9 cellular contexts compared by ENCODE assay signal in the genomic region with DNA sequence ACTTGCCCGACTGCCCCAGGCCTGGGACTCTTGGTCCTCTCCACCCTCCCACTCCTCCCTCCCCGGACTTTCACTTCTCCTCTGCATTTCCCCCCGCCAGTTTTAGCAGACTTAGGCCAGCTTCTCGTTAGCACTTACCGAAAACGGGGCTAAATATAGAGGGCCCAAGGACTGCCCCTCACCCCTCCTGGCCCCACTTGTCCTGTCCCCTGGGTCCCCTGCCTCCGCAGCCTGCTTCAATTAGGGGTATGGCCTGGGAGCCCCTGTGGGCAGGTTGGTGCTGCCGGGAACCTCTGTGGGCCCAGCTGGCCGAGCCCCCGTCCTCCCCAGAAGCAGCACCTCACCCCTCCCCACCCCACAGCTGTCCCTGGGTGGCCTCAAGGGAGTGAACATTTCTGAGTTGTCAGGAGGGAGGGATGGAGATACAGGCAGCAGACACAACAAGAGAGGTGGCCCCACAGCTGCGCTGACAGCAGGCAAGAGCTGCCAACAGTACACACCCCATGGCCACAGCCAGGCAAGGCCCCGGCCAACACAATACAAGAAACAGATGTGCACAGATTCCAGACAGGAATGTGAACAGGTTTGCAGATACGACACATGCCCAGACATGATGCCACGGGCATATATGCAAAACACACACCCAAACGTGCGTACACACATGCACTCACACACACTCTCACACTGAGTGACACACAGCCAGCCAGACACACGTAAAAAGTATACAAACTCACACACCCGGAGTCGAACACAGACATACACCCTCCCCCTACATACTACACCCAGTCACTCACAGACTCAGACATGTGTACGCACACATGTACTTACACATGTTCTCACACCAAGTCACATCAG. TPM values are rescaled to one million over a fixed set of nuclear protein-coding genes. Genes with fewer than 3 reads are reported as not detected.
DNase-seq lines count a peak whose midpoint lies in the region; ATAC-seq and TF ChIP-seq lines count a peak whose summit lies in the region.
"Had no signal": no experiment of that assay in that cellular context is flagged by ENCODE, and none has a peak within 500 bp of the region (broad histone marks: within the 10 kb centered on the region; RNA-seq: fewer than 3 reads in every experiment).

No MANE protein-coding gene starts in this region.

- peaks cover 43% of the 10 kb centered on the region for H3K4me1 Mint-ChIP-seq in brain
- H3K4me1 Mint-ChIP-seq in natural killer cell treated with Interleukin-12 subunit alpha and Interleukin-12 subunit beta and Interleukin-15 and Interleukin-18, amount 100 ng/mL, for 72 hours (ENCODE audit: low read depth in 2 of 2) = peaks cover 55 to 67% of the 10 kb centered on the region in 2 donors
- peaks cover 18% of the 10 kb centered on the region for H3K4me1 Mint-ChIP-seq in neural progenitor cell

- H3K4me2 ChIP-seq in DOHH2 (ENCODE audit: low read length) = peak overlapping the region; percentile 87
- H3K4me2 ChIP-seq in neural progenitor cell = no peak overlapping the region

- H3K4me1 ChIP-seq in DOHH2 (ENCODE audit: control insufficient read depth, low read length) = peaks cover 79% of the 10 kb centered on the region
- peaks cover 13% of the 10 kb centered on the region for H3K4me1 ChIP-seq in neural progenitor cell

- peak overlapping the region in 3 of 5 experiments; percentile 0 to 26 (median 5) for H3K4me3 Mint-ChIP-seq in brain
- peak overlapping the region; percentile 66 for H3K4me3 Mint-ChIP-seq in natural killer cell treated with Interleukin-12 subunit alpha and Interleukin-12 subunit beta and Interleukin-15 and Interleukin-18, amount 100 ng/mL, for 72 hours
- H3K4me3 Mint-ChIP-seq in neural progenitor cell = no peak overlapping the region

- H3K36me3 ChIP-seq in DOHH2 (ENCODE audit: control insufficient read depth, low read length) (peaks cover 66% of the 10 kb centered on the region), neural progenitor cell (no peaks in the 10 kb centered on the region)

- H3F3A ChIP-seq in DOHH2 (ENCODE audit: control insufficient read depth, insufficient read depth) = peaks cover 9% of the 10 kb centered on the region
- peaks cover 4% of the 10 kb centered on the region for H3F3A ChIP-seq in neural progenitor cell (ENCODE audit: low read depth)

- H3K4me3 ChIP-seq in DOHH2 (ENCODE audit: low read length) = peak overlapping the region; percentile 82
- no peak overlapping the region for H3K4me3 ChIP-seq in neural progenitor cell
- H3K4me3 ChIP-seq: K562 had no signal

- H3K27ac Mint-ChIP-seq in brain (peak overlapping the region in 3 of 5 experiments; percentile 20 to 61 (median 21)), neural progenitor cell (no peak overlapping the region)
- H3K27ac Mint-ChIP-seq in natural killer cell treated with Interleukin-12 subunit alpha and Interleukin-12 subunit beta and Interleukin-15 and Interleukin-18, amount 100 ng/mL, for 72 hours = peak overlapping the region; percentile 51 to 69

- no peak for DNase-seq in natural killer cell treated with Interleukin-12 subunit alpha and Interleukin-12 subunit beta and Interleukin-15 and Interleukin-18, amount 100 ng/mL, for 72 hours (ENCODE audit: low spot score)
- DNase-seq in neural progenitor cell (ENCODE audit: low spot score) (no peak), NCI-H1048 (lab: John Stamatoyannopoulos, UW) (no peak), foreskin melanocyte (no peak)

- peak; percentile 38 for ATAC-seq in GM19455 (IDR thresholded peaks at IDR 0.05; ENCODE audit: unreplicated experiment)
- peak; percentile 29 for ATAC-seq in HG03565 (IDR thresholded peaks at IDR 0.05; ENCODE audit: unreplicated experiment)
- ATAC-seq in natural killer cell treated with Interleukin-12 subunit alpha and Interleukin-12 subunit beta and Interleukin-15 and Interleukin-18, amount 100 ng/mL, for 72 hours = no peak
- ATAC-seq: K562 had no signal

- H3K27me3 ChIP-seq in DOHH2 (ENCODE audit: control insufficient read depth, low read length) (no peaks in the 10 kb centered on the region), neural progenitor cell (peaks cover 37% of the 10 kb centered on the region)

- H3K36me3 Mint-ChIP-seq in brain = no peaks in the 10 kb centered on the region
- H3K36me3 Mint-ChIP-seq in natural killer cell treated with Interleukin-12 subunit alpha and Interleukin-12 subunit beta and Interleukin-15 and Interleukin-18, amount 100 ng/mL, for 72 hours = no peaks in the 10 kb centered on the region
- no peaks in the 10 kb centered on the region for H3K36me3 Mint-ChIP-seq in neural progenitor cell

- H3K27me3 Mint-ChIP-seq in brain = peaks cover 43% of the 10 kb centered on the region
- H3K27me3 Mint-ChIP-seq in natural killer cell treated with Interleukin-12 subunit alpha and Interleukin-12 subunit beta and Interleukin-15 and Interleukin-18, amount 100 ng/mL, for 72 hours = no peaks in the 10 kb centered on the region
- H3K27me3 Mint-ChIP-seq in neural progenitor cell (ENCODE audit: insufficient read depth, low read depth) = peaks cover 43% of the 10 kb centered on the region

- no peaks in the 10 kb centered on the region for H3K9me2 ChIP-seq in DOHH2 (replicated peaks; ENCODE audit: control insufficient read depth, low read length)

- no peak overlapping the region for H2AFZ ChIP-seq in neural progenitor cell (replicated peaks)

- H3K9me3 Mint-ChIP-seq in brain (peaks cover 0 to 6% (median 1%) of the 10 kb centered on the region in 5 experiments), neural progenitor cell (peaks cover 9% of the 10 kb centered on the region)
- H3K9me3 Mint-ChIP-seq in natural killer cell treated with Interleukin-12 subunit alpha and Interleukin-12 subunit beta and Interleukin-15 and Interleukin-18, amount 100 ng/mL, for 72 hours = no peaks in the 10 kb centered on the region

- H3K27ac ChIP-seq in DOHH2 (ENCODE audit: low read depth, low read length) (peak overlapping the region; percentile 98), neural progenitor cell (no peak overlapping the region)

- no peak overlapping the region for H3K9ac ChIP-seq in neural progenitor cell

- H4K20me1 ChIP-seq in DOHH2 (ENCODE audit: control insufficient read depth, insufficient read depth, low read depth, low read length) (no peaks in the 10 kb centered on the region), neural progenitor cell (ENCODE audit: low read depth) (no peaks in the 10 kb centered on the region)

- TF ChIP-seq CTCF in DOHH2 (IDR thresholded peaks at IDR 0.05; ENCODE audit: low read depth, low read length, poor library complexity, severe bottlenecking) (peak; percentile 6), brain (conservative IDR thresholded peaks at IDR 0.05) (no peak), neural progenitor cell (IDR thresholded peaks at IDR 0.05) (no peak)

- no peaks in the 10 kb centered on the region for H3K9me3 ChIP-seq in DOHH2 (ENCODE audit: control insufficient read depth, insufficient read depth, low read length)
- no peaks in the 10 kb centered on the region for H3K9me3 ChIP-seq in neural progenitor cell (ENCODE audit: low read depth)

- H3K79me2 ChIP-seq in DOHH2 (ENCODE audit: control insufficient read depth, low read length) (peaks cover 84% of the 10 kb centered on the region), neural progenitor cell (ENCODE audit: low read depth) (no peaks in the 10 kb centered on the region)

RNA-seq across cellular contexts. Expression of gene POU2F2, which starts 2.6 kb away (rescaled TPM):
- 6.9 TPM for polyA plus RNA-seq in brain (ENCODE audit: insufficient read depth, low read depth, low replicate concordance)
- total RNA-seq in natural killer cell treated with Interleukin-12 subunit alpha and Interleukin-12 subunit beta and Interleukin-15 and Interleukin-18, amount 100 ng/mL, for 72 hours = 10 to 100 TPM; 21.6 to 30.5 TPM
- total RNA-seq in neural progenitor cell (ENCODE audit: low replicate concordance) = 0.31 and 0.69 TPM in 2 replicates

RNA-seq across cellular contexts. Expression of gene ZNF574, which starts 53.7 kb away (rescaled TPM):
- 17.8 TPM for polyA plus RNA-seq in brain (ENCODE audit: insufficient read depth, low read depth, low replicate concordance)
- total RNA-seq in natural killer cell treated with Interleukin-12 subunit alpha and Interleukin-12 subunit beta and Interleukin-15 and Interleukin-18, amount 100 ng/mL, for 72 hours = 10 to 100 TPM; 14.2 to 16.1 TPM
- 13.4 and 35.6 TPM in 2 replicates for total RNA-seq in neural progenitor cell (ENCODE audit: low replicate concordance)

RNA-seq across cellular contexts. Expression of gene GRIK5, which starts 59.6 kb away (rescaled TPM):
- polyA plus RNA-seq in brain (ENCODE audit: insufficient read depth, low read depth, low replicate concordance) = 56.5 TPM
- total RNA-seq in natural killer cell treated with Interleukin-12 subunit alpha and Interleukin-12 subunit beta and Interleukin-15 and Interleukin-18, amount 100 ng/mL, for 72 hours = 1 to 10 TPM in 1 of 2 donors, under 1 TPM in 1; 0.21 to 1.0 TPM
- total RNA-seq in neural progenitor cell (ENCODE audit: low replicate concordance) = 5.8 and 19.4 TPM in 2 replicates

Comparison
In these comparisons a context has a peak if more than half of its experiments do, and no peak if none do; other contexts are left out.
1. ATAC-seq: peak in GM19455 (single experiment) and HG03565 (single experiment); none in natural killer cell treated with Interleukin-12 subunit alpha and Interleukin-12 subunit beta and Interleukin-15 and Interleukin-18, amount 100 ng/mL, for 72 hours (0 of 2).
2. RNA of gene POU2F2, which starts 2.6 kb away (total RNA-seq): 21.6 to 30.5 TPM in natural killer cell treated with Interleukin-12 subunit alpha and Interleukin-12 subunit beta and Interleukin-15 and Interleukin-18, amount 100 ng/mL, for 72 hours; 0.31 to 0.69 TPM in neural progenitor cell; every median in the first group is over 10 times any median in the second.